Comparison of ENCODE assay signal across 16 cellular contexts in the genomic region with DNA sequence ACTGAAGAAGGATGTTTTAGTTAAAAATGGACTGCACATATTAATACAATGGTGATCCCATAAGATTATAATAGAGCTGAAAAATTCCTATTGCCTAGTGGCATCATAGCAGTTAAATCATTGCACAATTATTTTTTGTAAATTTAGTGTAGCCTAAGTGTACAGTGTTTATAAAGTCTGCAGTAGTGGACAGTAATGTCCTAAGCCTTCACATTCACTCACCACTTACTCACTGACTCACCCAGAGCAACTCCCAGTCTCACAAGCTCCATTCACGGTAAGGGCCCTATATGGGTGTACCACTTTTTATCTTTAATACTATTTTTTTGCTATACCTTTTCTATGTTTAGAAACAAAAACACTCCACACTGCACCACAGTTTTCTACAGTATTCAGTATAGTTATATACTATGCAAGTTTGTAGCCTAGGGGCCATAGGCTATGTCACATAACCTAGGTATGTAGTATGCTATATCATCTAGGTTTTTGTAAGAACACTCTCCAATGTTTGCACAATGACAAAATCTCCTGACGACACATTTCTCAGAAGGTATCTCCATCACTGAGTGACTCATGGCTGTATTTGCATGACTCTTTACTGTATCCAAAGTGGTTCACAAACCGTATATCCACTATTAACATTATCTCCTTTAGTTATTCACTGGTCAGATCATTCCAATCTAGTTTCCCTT.
A peak's percentile ranks its signal among the peaks of the same experiment; 100 is the strongest.
DNase-seq lines count a peak whose midpoint lies in the region; ATAC-seq and TF ChIP-seq lines count a peak whose summit lies in the region.
"Had no signal": no experiment of that assay in that cellular context is flagged by ENCODE, and none has a peak within 500 bp of the region (broad histone marks: within the 10 kb centered on the region; RNA-seq: fewer than 3 reads in every experiment).

No MANE protein-coding gene starts in this region.

- H3K27me3 Mint-ChIP-seq in activated CD4-positive, alpha-beta T cell treated with anti-CD3 and anti-CD28 coated beads for 36 hours, result no peaks in the 10 kb centered on the region
- H3K27me3 Mint-ChIP-seq: activated naive CD8-positive, alpha-beta T cell; CD4-positive, alpha-beta memory T cell had no signal

- CTCF ChIA-PET in activated CD4-positive, alpha-beta T cell treated with anti-CD3 and anti-CD28 coated beads for 36 hours (lab: Charles Lee), result no interaction called here
- CTCF ChIA-PET in RWPE1 (lab: Yijun Ruan, JAX), result no interaction called here

- no peak for DNase-seq in activated CD4-positive, alpha-beta T cell treated with anti-CD3 and anti-CD28 coated beads for 36 hours
- DNase-seq in activated CD4-positive, alpha-beta T cell treated with anti-CD3 and anti-CD28 coated beads, Interleukin-2, amount 50 U/mL, for 1 hour, result no peak
- DNase-seq in RWPE1 (ENCODE audit: low spot score), result peak; percentile 52
- DNase-seq in fibroblast of mammary gland (ENCODE audit: low read depth), result peak; percentile 41
- DNase-seq in smooth muscle cell (lab: John Stamatoyannopoulos, UW; ENCODE audit: unreplicated experiment), result no peak
- no peak for DNase-seq in NK-92 treated with Interleukin-12 subunit alpha and Interleukin-12 subunit beta, amount 100 ng/mL, for 24 hours (lab: John Stamatoyannopoulos, UW)
- DNase-seq in germinal center (ENCODE audit: low spot score), result no peak
- DNase-seq in amygdala (lab: John Stamatoyannopoulos, UW), result no peak
- DNase-seq: activated CD4-positive, alpha-beta T cell treated with anti-CD3 and anti-CD28 coated beads for 1 hour; CD4-positive, alpha-beta memory T cell; GDM1; heart left ventricle; NCI-H2081 treated with DMSO at 0.1 percent for 48 hours; NCI-H82 had no signal

- no peaks in the 10 kb centered on the region for H3K79me2 ChIP-seq in smooth muscle cell (ENCODE audit: low read depth)
- H3K79me2 ChIP-seq: parathyroid adenoma had no signal

- peak overlapping the region; percentile 18 for H3K4me2 ChIP-seq in smooth muscle cell

- intact Hi-C loops in activated CD4-positive, alpha-beta T cell treated with anti-CD3 and anti-CD28 coated beads for 36 hours (cut with DNase I, micrococcal nuclease), result no loop called here

- no peak overlapping the region for H3K27ac Mint-ChIP-seq in activated CD4-positive, alpha-beta T cell treated with anti-CD3 and anti-CD28 coated beads for 36 hours
- H3K27ac Mint-ChIP-seq: CD4-positive, alpha-beta memory T cell had no signal

- no peaks in the 10 kb centered on the region for H3K9me3 ChIP-seq in smooth muscle cell (replicated peaks; ENCODE audit: low read depth)
- H3K9me3 ChIP-seq: heart left ventricle had no signal

- H4K20me1 ChIP-seq in smooth muscle cell (ENCODE audit: low read depth), result no peaks in the 10 kb centered on the region

- H3K9ac ChIP-seq in smooth muscle cell (ENCODE audit: low read depth), result no peak overlapping the region
- H3K9ac ChIP-seq: parathyroid adenoma had no signal

- no peaks in the 10 kb centered on the region for H3K9me3 Mint-ChIP-seq in activated CD4-positive, alpha-beta T cell treated with anti-CD3 and anti-CD28 coated beads for 36 hours (ENCODE audit: low read depth)

- no peaks in the 10 kb centered on the region for H3K36me3 Mint-ChIP-seq in activated CD4-positive, alpha-beta T cell treated with anti-CD3 and anti-CD28 coated beads for 36 hours (ENCODE audit: low read depth)
- H3K36me3 Mint-ChIP-seq: activated naive CD8-positive, alpha-beta T cell; CD4-positive, alpha-beta memory T cell had no signal

- POLR2A ChIA-PET in activated CD4-positive, alpha-beta T cell treated with anti-CD3 and anti-CD28 coated beads for 36 hours (lab: Charles Lee), result interaction anchor here (0.6 kb wide), 1 partner anchor 11 kb away, joined by 6 read pairs; no protein-coding TSS in a partner anchor
- POLR2A ChIA-PET in RWPE1 (lab: Yijun Ruan, JAX; ENCODE audit: low non-redundant PET), result no interaction called here

- H3F3A ChIP-seq in smooth muscle cell (ENCODE audit: low read depth), result no peaks in the 10 kb centered on the region

- H3K4me1 ChIP-seq in smooth muscle cell (ENCODE audit: low read depth), result no peaks in the 10 kb centered on the region
- H3K4me1 ChIP-seq: heart left ventricle, parathyroid adenoma had no signal

- no peaks in the 10 kb centered on the region for H3K27me3 ChIP-seq in smooth muscle cell (ENCODE audit: low read depth)
- H3K27me3 ChIP-seq: heart left ventricle had no signal

- H2AFZ ChIP-seq in smooth muscle cell (ENCODE audit: low read depth), result no peak overlapping the region
- H2AFZ ChIP-seq: parathyroid adenoma had no signal

- TF ChIP-seq CTCF in RWPE1 (conservative IDR thresholded peaks at IDR 0.05; ENCODE audit: low read depth), result no peak
- no peak for TF ChIP-seq CTCF in fibroblast of mammary gland (conservative IDR thresholded peaks at IDR 0.05; ENCODE audit: control insufficient read depth, insufficient read depth, low read depth, low read length)
- no peak for TF ChIP-seq CTCF in smooth muscle cell (IDR thresholded peaks at IDR 0.05; ENCODE audit: borderline replicate concordance, insufficient read depth, poor library complexity, severe bottlenecking)

- H3K4me3 Mint-ChIP-seq in activated CD4-positive, alpha-beta T cell treated with anti-CD3 and anti-CD28 coated beads for 36 hours, result no peak overlapping the region
- H3K4me3 Mint-ChIP-seq: activated naive CD8-positive, alpha-beta T cell; CD4-positive, alpha-beta memory T cell had no signal

- H3K36me3 ChIP-seq in smooth muscle cell (ENCODE audit: low read depth), result no peaks in the 10 kb centered on the region
- H3K36me3 ChIP-seq: heart left ventricle had no signal

- H3K4me1 Mint-ChIP-seq in activated CD4-positive, alpha-beta T cell treated with anti-CD3 and anti-CD28 coated beads for 36 hours, result peaks cover 9% of the 10 kb centered on the region

- H3K27ac ChIP-seq in RWPE1 (no peak overlapping the region), smooth muscle cell (ENCODE audit: low read depth) (peak overlapping the region; percentile 67)
- H3K27ac ChIP-seq: heart left ventricle, parathyroid adenoma had no signal

- ATAC-seq in activated CD4-positive, alpha-beta T cell treated with anti-CD3 and anti-CD28 coated beads for 36 hours, result peak; percentile 51
- ATAC-seq: heart left ventricle had no signal

- H3K4me3 ChIP-seq in fibroblast of mammary gland (ENCODE audit: control insufficient read depth, low read depth, low read length) (no peak overlapping the region), smooth muscle cell (no peak overlapping the region)
- H3K4me3 ChIP-seq: heart left ventricle had no signal

- WGBS in smooth muscle cell (ENCODE audit: low lambda C conversion rate), result 22% methylated on average over 3 of the region's 3 CpGs

Comparison
In these comparisons a context has a peak if more than half of its experiments do, and no peak if none do; other contexts are left out.
1. DNase-seq: peak in RWPE1 (single experiment) and fibroblast of mammary gland (single experiment); none in activated CD4-positive, alpha-beta T cell treated with anti-CD3 and anti-CD28 coated beads for 36 hours (single experiment), activated CD4-positive, alpha-beta T cell treated with anti-CD3 and anti-CD28 coated beads, Interleukin-2, amount 50 U/mL, for 1 hour (single experiment), smooth muscle cell (single experiment), NK-92 treated with Interleukin-12 subunit alpha and Interleukin-12 subunit beta, amount 100 ng/mL, for 24 hours (single experiment), germinal center (single experiment) and amygdala (0 of 56).